In genomic region chr4:184279496-184280082, GRCh38 we compare ENCODE assay signal across 1 cellular context.
TF ChIP-seq lines count a peak whose summit lies in the region.

No MANE protein-coding gene starts in this region.

TF ChIP-seq in K562, 482 proteins besides CTCF, POLR2A, EP300 and RAD21 (continued from another document):
- TF ChIP-seq JUND (IDR thresholded peaks at IDR 0.05; ENCODE audit: borderline replicate concordance, low read depth, low read length) (no peak), JUND (tag; IDR thresholded peaks at IDR 0.05; ENCODE audit: borderline replicate concordance, low read depth, low read length) (no peak), TFAP4 (CRISPR knock-in tag; IDR thresholded peaks at IDR 0.05; ENCODE audit: borderline replicate concordance) (no peak), BCLAF1 (IDR thresholded peaks at IDR 0.05; ENCODE audit: borderline replicate concordance in 1 of 2, control insufficient read depth in 1 of 2, low read depth in 2 of 2, low read length in 1 of 2) (no peak), ZFX (CRISPR knock-in tag; IDR thresholded peaks at IDR 0.05) (no peak), CEBPB (tag; IDR thresholded peaks at IDR 0.05) (no peak), HNRNPH1 (optimal IDR thresholded peaks at IDR 0.05; ENCODE audit: low read depth, low read length) (no peak)
TF ChIP-seq in K562: peak in this region for 0.
